In the genomic region with DNA sequence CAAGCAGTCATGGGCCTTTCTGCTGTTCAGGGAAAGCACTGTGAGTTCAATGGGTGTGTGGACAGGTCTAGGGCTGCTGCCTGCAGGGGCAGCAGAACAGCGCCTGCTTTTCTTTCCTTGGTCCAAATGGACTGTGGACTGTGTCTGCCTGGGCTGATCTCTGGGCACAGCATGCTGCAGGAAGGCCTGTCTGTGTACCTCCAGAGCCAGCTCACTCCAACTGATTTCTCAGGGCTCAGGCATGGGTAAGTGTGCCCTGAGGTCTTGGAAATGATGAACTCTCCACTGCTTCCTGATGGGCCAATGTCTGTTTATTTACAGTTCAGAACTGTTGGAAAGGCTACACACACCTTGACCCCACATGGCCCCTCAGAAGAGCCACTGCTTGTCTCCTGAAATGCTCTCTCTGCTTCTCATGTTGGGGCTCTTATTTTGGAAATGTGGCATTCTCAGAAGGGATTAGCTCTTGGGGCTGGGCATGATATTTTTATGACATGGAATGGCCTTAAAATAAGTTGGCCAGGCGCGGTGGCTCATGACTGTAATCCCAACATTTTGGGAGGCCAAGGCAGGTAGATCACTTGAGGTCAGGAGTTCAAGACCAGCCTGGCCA, we compare ENCODE assay signal across 1 cellular context.
TF ChIP-seq lines count a peak whose summit lies in the region.

No MANE protein-coding gene starts in this region.

TF ChIP-seq in HepG2, 621 proteins besides CTCF, POLR2A, EP300 and RAD21 (continued from another document and continues in another):
- TF ChIP-seq KIAA2018 (CRISPR knock-in tag; IDR thresholded peaks at IDR 0.05; ENCODE audit: borderline replicate concordance): no peak
- TF ChIP-seq SMAD1 (CRISPR knock-in tag; IDR thresholded peaks at IDR 0.05; ENCODE audit: borderline replicate concordance, low read depth): no peak
- TF ChIP-seq ZBTB8A (CRISPR knock-in tag; IDR thresholded peaks at IDR 0.05; ENCODE audit: borderline replicate concordance, low read depth): no peak
- no peak; the same call in 1 of the 2 replicates for TF ChIP-seq ZNF556 (CRISPR knock-in tag; IDR thresholded peaks at IDR 0.05; ENCODE audit: borderline replicate concordance)
- peak; percentile 76; the same call in 1 of the 2 replicates for TF ChIP-seq HNRNPL (IDR thresholded peaks at IDR 0.05; ENCODE audit: low read depth, low read length)
- TF ChIP-seq, protein P1, sequence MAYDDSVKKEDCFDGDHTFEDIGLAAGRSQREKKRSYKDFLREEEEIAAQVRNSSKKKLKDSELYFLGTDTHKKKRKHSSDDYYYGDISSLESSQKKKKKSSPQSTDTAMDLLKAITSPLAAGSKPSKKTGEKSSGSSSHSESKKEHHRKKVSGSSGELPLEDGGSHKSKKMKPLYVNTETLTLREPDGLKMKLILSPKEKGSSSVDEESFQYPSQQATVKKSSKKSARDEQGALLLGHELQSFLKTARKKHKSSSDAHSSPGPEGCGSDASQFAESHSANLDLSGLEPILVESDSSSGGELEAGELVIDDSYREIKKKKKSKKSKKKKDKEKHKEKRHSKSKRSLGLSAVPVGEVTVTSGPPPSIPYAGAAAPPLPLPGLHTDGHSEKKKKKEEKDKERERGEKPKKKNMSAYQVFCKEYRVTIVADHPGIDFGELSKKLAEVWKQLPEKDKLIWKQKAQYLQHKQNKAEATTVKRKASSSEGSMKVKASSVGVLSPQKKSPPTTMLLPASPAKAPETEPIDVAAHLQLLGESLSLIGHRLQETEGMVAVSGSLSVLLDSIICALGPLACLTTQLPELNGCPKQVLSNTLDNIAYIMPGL (CRISPR knock-in tag; IDR thresholded peaks at IDR 0.05; ENCODE audit: borderline replicate concordance in 1 of 2, low read depth in 1 of 2): peak in 1 of 2 experiments; percentile 47; a peak in 1 of 4 replicates
- TF ChIP-seq ZNF362 (CRISPR knock-in tag; IDR thresholded peaks at IDR 0.05; ENCODE audit: borderline replicate concordance): no peak
- TF ChIP-seq ZNF605 (CRISPR knock-in tag; IDR thresholded peaks at IDR 0.05): 0 out of 2 replicates have a peak, but pooled peaks have one; percentile 8
- no peak for TF ChIP-seq PITX1 (CRISPR knock-in tag; IDR thresholded peaks at IDR 0.05)
- TF ChIP-seq DNMT1 (CRISPR knock-in tag; IDR thresholded peaks at IDR 0.05): no peak
- no peak for TF ChIP-seq ZNF597 (CRISPR knock-in tag; IDR thresholded peaks at IDR 0.05)
- TF ChIP-seq KMT2A (CRISPR knock-in tag; IDR thresholded peaks at IDR 0.05): no peak
- no peak for TF ChIP-seq BRD4 (CRISPR knock-in tag; IDR thresholded peaks at IDR 0.05)
- TF ChIP-seq ZNF746 (CRISPR knock-in tag; IDR thresholded peaks at IDR 0.05): no peak
- no peak for TF ChIP-seq JUNB (CRISPR knock-in tag; IDR thresholded peaks at IDR 0.05; ENCODE audit: borderline replicate concordance)
- peak; percentile 45; the same call in 1 of the 2 replicates for TF ChIP-seq HOXA3 (CRISPR knock-in tag; IDR thresholded peaks at IDR 0.05)
- TF ChIP-seq, protein P2, sequence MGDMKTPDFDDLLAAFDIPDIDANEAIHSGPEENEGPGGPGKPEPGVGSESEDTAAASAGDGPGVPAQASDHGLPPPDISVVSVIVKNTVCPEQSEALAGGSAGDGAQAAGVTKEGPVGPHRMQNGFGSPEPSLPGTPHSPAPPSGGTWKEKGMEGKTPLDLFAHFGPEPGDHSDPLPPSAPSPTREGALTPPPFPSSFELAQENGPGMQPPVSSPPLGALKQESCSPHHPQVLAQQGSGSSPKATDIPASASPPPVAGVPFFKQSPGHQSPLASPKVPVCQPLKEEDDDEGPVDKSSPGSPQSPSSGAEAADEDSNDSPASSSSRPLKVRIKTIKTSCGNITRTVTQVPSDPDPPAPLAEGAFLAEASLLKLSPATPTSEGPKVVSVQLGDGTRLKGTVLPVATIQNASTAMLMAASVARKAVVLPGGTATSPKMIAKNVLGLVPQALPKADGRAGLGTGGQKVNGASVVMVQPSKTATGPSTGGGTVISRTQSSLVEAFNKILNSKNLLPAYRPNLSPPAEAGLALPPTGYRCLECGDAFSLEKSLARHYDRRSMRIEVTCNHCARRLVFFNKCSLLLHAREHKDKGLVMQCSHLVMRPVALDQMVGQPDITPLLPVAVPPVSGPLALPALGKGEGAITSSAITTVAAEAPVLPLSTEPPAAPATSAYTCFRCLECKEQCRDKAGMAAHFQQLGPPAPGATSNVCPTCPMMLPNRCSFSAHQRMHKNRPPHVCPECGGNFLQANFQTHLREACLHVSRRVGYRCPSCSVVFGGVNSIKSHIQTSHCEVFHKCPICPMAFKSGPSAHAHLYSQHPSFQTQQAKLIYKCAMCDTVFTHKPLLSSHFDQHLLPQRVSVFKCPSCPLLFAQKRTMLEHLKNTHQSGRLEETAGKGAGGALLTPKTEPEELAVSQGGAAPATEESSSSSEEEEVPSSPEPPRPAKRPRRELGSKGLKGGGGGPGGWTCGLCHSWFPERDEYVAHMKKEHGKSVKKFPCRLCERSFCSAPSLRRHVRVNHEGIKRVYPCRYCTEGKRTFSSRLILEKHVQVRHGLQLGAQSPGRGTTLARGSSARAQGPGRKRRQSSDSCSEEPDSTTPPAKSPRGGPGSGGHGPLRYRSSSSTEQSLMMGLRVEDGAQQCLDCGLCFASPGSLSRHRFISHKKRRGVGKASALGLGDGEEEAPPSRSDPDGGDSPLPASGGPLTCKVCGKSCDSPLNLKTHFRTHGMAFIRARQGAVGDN (CRISPR knock-in tag; IDR thresholded peaks at IDR 0.05): peak; percentile 61
- no peak for TF ChIP-seq ZNF781 (CRISPR knock-in tag; IDR thresholded peaks at IDR 0.05; ENCODE audit: borderline replicate concordance, not compliant biosample characterization)
- TF ChIP-seq FOXA1 (IDR thresholded peaks at IDR 0.05): no peak
- no peak for TF ChIP-seq FOXA1 (CRISPR knock-in tag; IDR thresholded peaks at IDR 0.05)
- no peak for TF ChIP-seq WIZ (CRISPR knock-in tag; IDR thresholded peaks at IDR 0.05)
- TF ChIP-seq MXI1 (IDR thresholded peaks at IDR 0.05; ENCODE audit: borderline replicate concordance, low read depth, low read length): peak; percentile 21; the same call in 1 of the 3 replicates
- TF ChIP-seq CEBPB (IDR thresholded peaks at IDR 0.05; ENCODE audit: borderline replicate concordance, low read depth, low read length): no peak
- TF ChIP-seq MTF2 (CRISPR knock-in tag; IDR thresholded peaks at IDR 0.05; ENCODE audit: borderline replicate concordance): no peak
- TF ChIP-seq SIX1 (CRISPR knock-in tag; IDR thresholded peaks at IDR 0.05; ENCODE audit: borderline replicate concordance): no peak
- no peak for TF ChIP-seq ZNF225 (CRISPR knock-in tag; IDR thresholded peaks at IDR 0.05)
- peak; percentile 24; the same call in 1 of the 2 replicates for TF ChIP-seq BCL6 (CRISPR knock-in tag; IDR thresholded peaks at IDR 0.05)
- TF ChIP-seq TBX2 (CRISPR knock-in tag; IDR thresholded peaks at IDR 0.05; ENCODE audit: borderline replicate concordance): 0 out of 2 replicates have a peak, but pooled peaks have one; percentile 20
- no peak for TF ChIP-seq POLR2AphosphoS2 (IDR thresholded peaks at IDR 0.05; ENCODE audit: low read depth, low read length)
- no peak for TF ChIP-seq SOX13 (IDR thresholded peaks at IDR 0.05)
- TF ChIP-seq SOX13 (CRISPR knock-in tag; conservative IDR thresholded peaks at IDR 0.05 in 1 of 2, IDR thresholded peaks at IDR 0.05 in 1 of 2): 0 out of 4 replicates have a peak, but pooled peaks of 1 of the 2 experiments have one; percentile 5
- TF ChIP-seq E2F2 (CRISPR knock-in tag; IDR thresholded peaks at IDR 0.05; ENCODE audit: borderline replicate concordance): no peak
- 0 out of 2 replicates have a peak, but pooled peaks have one; percentile 15 for TF ChIP-seq NR2F6 (IDR thresholded peaks at IDR 0.05)
- 0 out of 2 replicates have a peak, but pooled peaks have one; percentile 10 for TF ChIP-seq NR2F6 (CRISPR knock-in tag; IDR thresholded peaks at IDR 0.05)
- TF ChIP-seq CENPX (CRISPR knock-in tag; IDR thresholded peaks at IDR 0.05): no peak
- no peak for TF ChIP-seq NR3C1 (CRISPR knock-in tag; IDR thresholded peaks at IDR 0.05)
- no peak for TF ChIP-seq MAX (IDR thresholded peaks at IDR 0.05)
- no peak for TF ChIP-seq U2AF1 (optimal IDR thresholded peaks at IDR 0.05; ENCODE audit: low read depth, low read length)
- peak; percentile 42 for TF ChIP-seq STAG1 (CRISPR knock-in tag; IDR thresholded peaks at IDR 0.05)
- no peak for TF ChIP-seq ZNF274 (CRISPR knock-in tag; IDR thresholded peaks at IDR 0.05)
- no peak for TF ChIP-seq ZSCAN5A (CRISPR knock-in tag; IDR thresholded peaks at IDR 0.05; ENCODE audit: borderline replicate concordance)
- TF ChIP-seq NFE2 (CRISPR knock-in tag; IDR thresholded peaks at IDR 0.05): no peak
